In genomic region chr1:13763264-13763663, GRCh38 we compare ENCODE assay signal across 16 cellular contexts.
DNase-seq lines count a peak whose midpoint lies in the region; ATAC-seq and TF ChIP-seq lines count a peak whose summit lies in the region.
"Had no signal": no experiment of that assay in that cellular context is flagged by ENCODE, and none has a peak within 500 bp of the region (broad histone marks: within the 10 kb centered on the region; RNA-seq: fewer than 3 reads in every experiment).

No MANE protein-coding gene starts in this region.

- no peaks in the 10 kb centered on the region for H3K9me3 ChIP-seq in CD8-positive, alpha-beta memory T cell (ENCODE audit: low read length)
- H3K9me3 ChIP-seq in OCI-LY3 (ENCODE audit: insufficient read depth, low read length) = no peaks in the 10 kb centered on the region
- H3K9me3 ChIP-seq: Peyer's patch had no signal

- peak overlapping the region in 4 of 7 donors; percentile 8 to 43 (median 36) for H3K4me3 Mint-ChIP-seq in CD8-positive, alpha-beta memory T cell
- peak overlapping the region; percentile 50 for H3K4me3 Mint-ChIP-seq in stimulated activated memory B cell treated with anti-CD40 and anti-IgM and Interleukin-4, amounts not matched to agents 10 μg/mL and 1 μg/mL and 100 μg/mL, for 72 hours
- H3K4me3 Mint-ChIP-seq: H9 had no signal

- no peak for DNase-seq in CD8-positive, alpha-beta memory T cell
- no peak for DNase-seq in dorsolateral prefrontal cortex
- no peak for DNase-seq in SW 1271 (lab: John Stamatoyannopoulos, UW)
- DNase-seq: activated effector memory CD4-positive, alpha-beta T cell treated with Interleukin-2 at 50 U/mL for 16 hours; DMS53; effector CD4-positive, alpha-beta T cell; H9; NCI-H2227 treated with DMSO at 0.1 percent for 48 hours; Peyer's patch; T1000 had no signal

- no peaks in the 10 kb centered on the region for H3K9me3 Mint-ChIP-seq in CD8-positive, alpha-beta memory T cell
- no peaks in the 10 kb centered on the region for H3K9me3 Mint-ChIP-seq in stimulated activated memory B cell treated with anti-CD40 and anti-IgM and Interleukin-4, amounts not matched to agents 10 μg/mL and 1 μg/mL and 100 μg/mL, for 72 hours
- H3K9me3 Mint-ChIP-seq: H9 had no signal

- H3K36me3 Mint-ChIP-seq in CD8-positive, alpha-beta memory T cell = peaks cover 0 to 42% (median 4%) of the 10 kb centered on the region in 3 donors
- peaks cover 20% of the 10 kb centered on the region for H3K36me3 Mint-ChIP-seq in stimulated activated memory B cell treated with anti-CD40 and anti-IgM and Interleukin-4, amounts not matched to agents 10 μg/mL and 1 μg/mL and 100 μg/mL, for 72 hours

- POLR2A ChIA-PET in CD8-positive, alpha-beta memory T cell (lab: Charles Lee) = interaction anchor here (1.0 to 1.3 kb wide), 2 partner anchors 14 kb away, joined by 3 to 4 read pairs; no protein-coding TSS in a partner anchor

- H3K36me3 ChIP-seq in CD8-positive, alpha-beta memory T cell (ENCODE audit: insufficient read depth, low read length) = no peaks in the 10 kb centered on the region
- H3K36me3 ChIP-seq in OCI-LY3 (replicated peaks; ENCODE audit: low read depth, low read length) = peaks cover 14% of the 10 kb centered on the region
- H3K36me3 ChIP-seq: Peyer's patch had no signal

- no peak overlapping the region for H2AFZ ChIP-seq in OCI-LY3 (ENCODE audit: low read depth, low read length)

- peak overlapping the region in 7 of 8 donors; percentile 1 to 84 (median 75) for H3K27ac Mint-ChIP-seq in CD8-positive, alpha-beta memory T cell
- H3K27ac Mint-ChIP-seq in stimulated activated memory B cell treated with anti-CD40 and anti-IgM and Interleukin-4, amounts not matched to agents 10 μg/mL and 1 μg/mL and 100 μg/mL, for 72 hours = peak overlapping the region; percentile 73

- peak overlapping the region; percentile 23; the same call in 1 of the 2 replicates for H3K4me2 ChIP-seq in OCI-LY3 (ENCODE audit: low read length)

- peaks cover 100% of the 10 kb centered on the region for H3K79me2 ChIP-seq in OCI-LY3 (ENCODE audit: low read length)

- no peak for ATAC-seq in stimulated activated memory B cell treated with anti-CD40 and anti-IgM and Interleukin-4, amounts not matched to agents 10 μg/mL and 1 μg/mL and 100 μg/mL, for 72 hours
- ATAC-seq in GM19328 (IDR thresholded peaks at IDR 0.05; ENCODE audit: unreplicated experiment) (no peak), HG02610 (IDR thresholded peaks at IDR 0.05; ENCODE audit: unreplicated experiment) (no peak)
- ATAC-seq: activated CD4-positive, CD25-positive, alpha-beta regulatory T cell treated with anti-CD3 and anti-CD28 coated beads, Interleukin-2, amount 50 U/mL, for 24 hours; esophagus mucosa had no signal

- H3K4me3 ChIP-seq in CD8-positive, alpha-beta memory T cell (ENCODE audit: low read length) = no peak overlapping the region
- H3K4me3 ChIP-seq in OCI-LY3 (ENCODE audit: low read length) = no peak overlapping the region
- peak overlapping the region in 16 of 59 donors; percentile 1 to 42 (median 20) for H3K4me3 ChIP-seq in dorsolateral prefrontal cortex
- H3K4me3 ChIP-seq: Peyer's patch had no signal

- TF ChIP-seq CTCF in OCI-LY3 (IDR thresholded peaks at IDR 0.05; ENCODE audit: low read depth, low read length) (no peak), dorsolateral prefrontal cortex (IDR thresholded peaks at IDR 0.05 in 54 of 56, conservative IDR thresholded peaks at IDR 0.05 in 2 of 56; ENCODE audit: low read depth in 1 of 56, partially characterized antibody in 56 of 56) (no peak)

- no peak overlapping the region for H3K27ac ChIP-seq in CD8-positive, alpha-beta memory T cell (ENCODE audit: low read depth, low read length)
- H3K27ac ChIP-seq in OCI-LY3 (ENCODE audit: low read length) = no peak overlapping the region
- H3K27ac ChIP-seq in dorsolateral prefrontal cortex = peak overlapping the region in 47 of 59 donors; percentile 5 to 87 (median 73)
- H3K27ac ChIP-seq: Peyer's patch had no signal

- H3K4me1 ChIP-seq in CD8-positive, alpha-beta memory T cell (ENCODE audit: insufficient read depth, low read length) = peaks cover 71% of the 10 kb centered on the region
- H3K4me1 ChIP-seq in OCI-LY3 (ENCODE audit: low read length) = peaks cover 49% of the 10 kb centered on the region

- H3K4me1 Mint-ChIP-seq in CD8-positive, alpha-beta memory T cell = peaks cover 84 to 93% (median 87%) of the 10 kb centered on the region in 3 donors
- H3K4me1 Mint-ChIP-seq in stimulated activated memory B cell treated with anti-CD40 and anti-IgM and Interleukin-4, amounts not matched to agents 10 μg/mL and 1 μg/mL and 100 μg/mL, for 72 hours = peaks cover 74% of the 10 kb centered on the region

- H4K20me1 ChIP-seq in OCI-LY3 (ENCODE audit: insufficient read depth, low read length) = peaks cover 95% of the 10 kb centered on the region

- intact Hi-C loops in dorsolateral prefrontal cortex (cut with DNase I) = no loop called here

- H3K27me3 ChIP-seq in CD8-positive, alpha-beta memory T cell (ENCODE audit: insufficient read depth, low read length, poor library complexity, severe bottlenecking) = no peaks in the 10 kb centered on the region
- no peaks in the 10 kb centered on the region for H3K27me3 ChIP-seq in OCI-LY3 (ENCODE audit: low read depth, low read length)
- no peaks in the 10 kb centered on the region for H3K27me3 ChIP-seq in dorsolateral prefrontal cortex
- H3K27me3 ChIP-seq: Peyer's patch had no signal

- H3K27me3 Mint-ChIP-seq in CD8-positive, alpha-beta memory T cell = no peaks in the 10 kb centered on the region
- no peaks in the 10 kb centered on the region for H3K27me3 Mint-ChIP-seq in stimulated activated memory B cell treated with anti-CD40 and anti-IgM and Interleukin-4, amounts not matched to agents 10 μg/mL and 1 μg/mL and 100 μg/mL, for 72 hours

- CTCF ChIA-PET in CD8-positive, alpha-beta memory T cell (lab: Charles Lee) = no interaction called here

- H3K9ac ChIP-seq in OCI-LY3 (ENCODE audit: low read length) = no peak overlapping the region

Comparison
In these comparisons a context has a peak if more than half of its experiments do, and no peak if none do; other contexts are left out.
1. H3K27ac ChIP-seq: peak in dorsolateral prefrontal cortex (47 of 59); none in CD8-positive, alpha-beta memory T cell (single experiment) and OCI-LY3 (single experiment).